14 cellular contexts compared by ENCODE assay signal in genomic region chr17:59355695-59356323, GRCh38. TPM values are rescaled to one million over a fixed set of nuclear protein-coding genes. Genes with fewer than 3 reads are reported as not detected.
A peak's percentile ranks its signal among the peaks of the same experiment; 100 is the strongest.
DNase-seq lines count a peak whose midpoint lies in the region; ATAC-seq and TF ChIP-seq lines count a peak whose summit lies in the region.
"Had no signal": no experiment of that assay in that cellular context is flagged by ENCODE, and none has a peak within 500 bp of the region (broad histone marks: within the 10 kb centered on the region; RNA-seq: fewer than 3 reads in every experiment).

No MANE protein-coding gene starts in this region.

- intact Hi-C loops in head of caudate nucleus (cut with DNase I): no loop called here
- intact Hi-C loops in PC-3 (cut with micrococcal nuclease): no loop called here

- no peak overlapping the region for H3K4me3 ChIP-seq in parathyroid adenoma (ENCODE audit: low read depth, low read length)
- no peak overlapping the region for H3K4me3 ChIP-seq in PC-3 (ENCODE audit: low read length)
- H3K4me3 ChIP-seq: breast epithelium had no signal

- no peaks in the 10 kb centered on the region for H3K9me2 ChIP-seq in PC-3 (replicated peaks; ENCODE audit: low read length)

- peak overlapping the region; percentile 70 for H3K27ac ChIP-seq in parathyroid adenoma
- H3K27ac ChIP-seq in PC-3 (ENCODE audit: low read length): no peak overlapping the region

- peaks cover 58% of the 10 kb centered on the region for H3K4me1 ChIP-seq in parathyroid adenoma
- H3K4me1 ChIP-seq in PC-3 (ENCODE audit: insufficient read depth, low read length): peaks cover 6% of the 10 kb centered on the region; the same call in 1 of the 2 replicates
- H3K4me1 ChIP-seq: breast epithelium had no signal

- POLR2A ChIA-PET in PC-3 (lab: Charles Lee; ENCODE audit: unreplicated experiment): no interaction called here

- no peaks in the 10 kb centered on the region for H4K20me1 ChIP-seq in PC-3 (ENCODE audit: low read length)

- peak overlapping the region; percentile 34 for H3K4me2 ChIP-seq in parathyroid adenoma (ENCODE audit: low read length)
- no peak overlapping the region for H3K4me2 ChIP-seq in PC-3 (ENCODE audit: low read length)

- H2AFZ ChIP-seq in parathyroid adenoma: no peak overlapping the region
- no peak overlapping the region for H2AFZ ChIP-seq in PC-3 (ENCODE audit: low read length)

- no peaks in the 10 kb centered on the region for H3F3A ChIP-seq in PC-3 (ENCODE audit: low read length, unreplicated experiment)

- H3K36me3 ChIP-seq in parathyroid adenoma (ENCODE audit: control insufficient read depth, insufficient read depth, low read length): no peaks in the 10 kb centered on the region
- no peaks in the 10 kb centered on the region for H3K36me3 ChIP-seq in PC-3 (ENCODE audit: low read depth, low read length)
- H3K36me3 ChIP-seq: breast epithelium had no signal

- H3K9ac ChIP-seq in parathyroid adenoma: no peak overlapping the region
- no peak overlapping the region for H3K9ac ChIP-seq in PC-3 (ENCODE audit: low read length)

- BruUV-seq in PC-3 (replicated peaks; lab: Mats Ljungman, UMichigan): no TSS peak

- DNase-seq in activated effector memory CD4-positive, alpha-beta T cell treated with anti-CD3 and anti-CD28 coated beads, Interleukin-2, amount 50 U/mL, for 16 hours: peak; percentile 16
- DNase-seq in activated effector memory CD4-positive, alpha-beta T cell treated with Interleukin-2 at 50 U/mL for 16 hours: no peak
- DNase-seq in head of caudate nucleus (peak in 37 of 42 donors; percentile 24 to 87 (median 61)), PC-3 (no peak), SK-N-DZ (ENCODE audit: low spot score) (no peak), COR-L47 (lab: John Stamatoyannopoulos, UW) (no peak)
- DNase-seq: 8988T; activated CD4-positive, alpha-beta T cell treated with anti-CD3 and anti-CD28 coated beads, Interleukin-2, amount 50 U/mL, for 4 hours; DMS53; NCI-H1092; NCI-H446 treated with DMSO at 0.1 percent for 48 hours had no signal

- CTCF ChIA-PET in PC-3 (lab: Charles Lee): no interaction called here

- TF ChIP-seq CTCF in parathyroid adenoma (IDR thresholded peaks at IDR 0.05) (no peak), PC-3 (conservative IDR thresholded peaks at IDR 0.05; ENCODE audit: low read depth, low read length) (no peak)

- H3K79me2 ChIP-seq in parathyroid adenoma (peaks cover 67% of the 10 kb centered on the region), PC-3 (ENCODE audit: low read length) (no peaks in the 10 kb centered on the region)

- H3K27me3 ChIP-seq in parathyroid adenoma (ENCODE audit: control insufficient read depth, insufficient read depth, low read length) (no peaks in the 10 kb centered on the region), PC-3 (ENCODE audit: low read length) (no peaks in the 10 kb centered on the region)
- H3K27me3 ChIP-seq: breast epithelium had no signal

- H3K9me3 ChIP-seq in parathyroid adenoma (ENCODE audit: control insufficient read depth, low read length) (no peaks in the 10 kb centered on the region), PC-3 (ENCODE audit: low read length) (no peaks in the 10 kb centered on the region)
- H3K9me3 ChIP-seq: breast epithelium had no signal

- ATAC-seq in PC-3 (no peak), GM19395 (IDR thresholded peaks at IDR 0.05; ENCODE audit: unreplicated experiment) (no peak)

RNA-seq across cellular contexts. Expression of gene YPEL2, which starts 24.4 kb away (rescaled TPM):
- total RNA-seq in PC-3 (2014; rRNA removed): 0.47 and 1.1 TPM in 2 replicates
- 5.8 and 6.0 TPM in 2 replicates for polyA plus RNA-seq in SK-N-DZ (2014; cell fraction: cytosol; rRNA removed)
- polyA plus RNA-seq in SK-N-DZ (2014; cell fraction: nucleus; rRNA removed): 5.7 and 7.3 TPM in 2 replicates

Comparison
In these comparisons a context has a peak if more than half of its experiments do, and no peak if none do; other contexts are left out.
1. DNase-seq: peak in activated effector memory CD4-positive, alpha-beta T cell treated with anti-CD3 and anti-CD28 coated beads, Interleukin-2, amount 50 U/mL, for 16 hours (single experiment) and head of caudate nucleus (37 of 42); none in activated effector memory CD4-positive, alpha-beta T cell treated with Interleukin-2 at 50 U/mL for 16 hours (single experiment), PC-3 (single experiment), SK-N-DZ (single experiment) and COR-L47 (single experiment).